Comparison of ENCODE assay signal across 10 cellular contexts in the genomic region with DNA sequence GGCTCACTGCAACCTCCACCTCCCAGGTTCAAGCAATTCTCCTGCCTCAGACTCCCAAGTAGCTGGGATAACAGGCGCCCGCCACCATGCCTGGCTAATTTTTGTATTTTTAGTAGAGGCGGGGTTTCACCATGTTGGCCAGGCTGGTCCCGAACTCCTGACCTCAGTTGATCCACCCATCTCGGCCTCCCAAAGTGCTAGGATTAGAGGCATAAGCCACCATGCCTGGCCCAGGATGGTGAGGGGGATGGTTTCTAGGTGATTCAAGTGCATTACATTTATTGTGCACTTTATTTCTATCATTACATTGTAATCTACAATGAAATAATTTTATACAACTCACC. TPM values are rescaled to one million over a fixed set of nuclear protein-coding genes. Genes with fewer than 3 reads are reported as not detected.
DNase-seq lines count a peak whose midpoint lies in the region; ATAC-seq and TF ChIP-seq lines count a peak whose summit lies in the region.
"Not testable (repeated sequence)": the region's sequence is repeated elsewhere in the genome, so short reads cannot be mapped to it uniquely, and the experiment has no call there.
"Had no signal": no experiment of that assay in that cellular context is flagged by ENCODE, and none has a peak within 500 bp of the region (broad histone marks: within the 10 kb centered on the region; RNA-seq: fewer than 3 reads in every experiment).

No MANE protein-coding gene starts in this region.

- not testable (repeated sequence) for H3K9me3 ChIP-seq in BLaER1

- DNase-seq in activated B cell treated with CpG ODN at 0.5 μM for 24 hours; activated naive CD4-positive, alpha-beta T cell treated with anti-CD3 and anti-CD28 coated beads for 36 hours; effector memory CD8-positive, alpha-beta T cell; natural killer cell: not testable (repeated sequence)
- DNase-seq in activated T-cell treated with anti-CD3 and anti-CD28 coated beads, Interleukin-2, amount 50 U/mL, for 1 hour, result peak; percentile 60

- H3K27ac ChIP-seq in BLaER1, result not testable (repeated sequence)

- H3K9me3 Mint-ChIP-seq in activated B cell treated with CpG ODN at 0.5 μM for 24 hours; activated naive CD4-positive, alpha-beta T cell treated with anti-CD3 and anti-CD28 coated beads for 36 hours; effector memory CD8-positive, alpha-beta T cell; natural killer cell; stimulated activated memory B cell treated with anti-CD40 and anti-IgM and Interleukin-4, amounts not matched to agents 10 μg/mL and 1 μg/mL and 100 μg/mL, for 72 hours: not testable (repeated sequence)

- not testable (repeated sequence) for H3K27me3 ChIP-seq in BLaER1

- not testable (repeated sequence) for TF ChIP-seq CTCF in GM12875 (IDR thresholded peaks at IDR 0.05; ENCODE audit: borderline replicate concordance, insufficient read depth, low read depth, low read length); activated B cell treated with CpG ODN at 0.5 μM for 24 hours (IDR thresholded peaks at IDR 0.05); natural killer cell (IDR thresholded peaks at IDR 0.05)

- H3K4me3 Mint-ChIP-seq in activated B cell treated with CpG ODN at 0.5 μM for 24 hours (peak overlapping the region; percentile 93), natural killer cell (peak overlapping the region; percentile 94)
- peak overlapping the region; percentile 96 for H3K4me3 Mint-ChIP-seq in activated naive CD4-positive, alpha-beta T cell treated with anti-CD3 and anti-CD28 coated beads for 36 hours
- peak overlapping the region; percentile 93 to 95 for H3K4me3 Mint-ChIP-seq in effector memory CD8-positive, alpha-beta T cell
- not testable (repeated sequence) for H3K4me3 Mint-ChIP-seq in stimulated activated memory B cell treated with anti-CD40 and anti-IgM and Interleukin-4, amounts not matched to agents 10 μg/mL and 1 μg/mL and 100 μg/mL, for 72 hours

- peaks cover 23% of the 10 kb centered on the region for H3K36me3 ChIP-seq in BLaER1

- H3K36me3 Mint-ChIP-seq in activated B cell treated with CpG ODN at 0.5 μM for 24 hours (ENCODE audit: low read depth), result peaks cover 29% of the 10 kb centered on the region
- H3K36me3 Mint-ChIP-seq in activated naive CD4-positive, alpha-beta T cell treated with anti-CD3 and anti-CD28 coated beads for 36 hours (ENCODE audit: low read depth), result peaks cover 34% of the 10 kb centered on the region
- peaks cover 91% of the 10 kb centered on the region for H3K36me3 Mint-ChIP-seq in effector memory CD8-positive, alpha-beta T cell (ENCODE audit: insufficient read depth)
- not testable (repeated sequence) for H3K36me3 Mint-ChIP-seq in natural killer cell
- H3K36me3 Mint-ChIP-seq in stimulated activated memory B cell treated with anti-CD40 and anti-IgM and Interleukin-4, amounts not matched to agents 10 μg/mL and 1 μg/mL and 100 μg/mL, for 72 hours, result peaks cover 27% of the 10 kb centered on the region

- peaks cover 60% of the 10 kb centered on the region for H3K4me1 ChIP-seq in BLaER1

- not testable (repeated sequence) for ATAC-seq in activated B cell treated with CpG ODN at 0.5 μM for 24 hours (ENCODE audit: low read depth); effector memory CD8-positive, alpha-beta T cell (replicated peaks); natural killer cell; stimulated activated memory B cell treated with anti-CD40 and anti-IgM and Interleukin-4, amounts not matched to agents 10 μg/mL and 1 μg/mL and 100 μg/mL, for 72 hours

- peaks cover 28% of the 10 kb centered on the region for H4K20me1 ChIP-seq in BLaER1

- H3K9ac ChIP-seq in BLaER1, result not testable (repeated sequence)

- intact Hi-C loops in activated B cell treated with CpG ODN at 0.5 μM for 24 hours (cut with micrococcal nuclease); activated naive CD4-positive, alpha-beta T cell treated with anti-CD3 and anti-CD28 coated beads for 36 hours (cut with micrococcal nuclease); natural killer cell (cut with micrococcal nuclease): not testable (repeated sequence)

- peak overlapping the region; percentile 55; the same call in 1 of the 2 replicates for H3K4me2 ChIP-seq in BLaER1

- H3K27ac Mint-ChIP-seq in activated B cell treated with CpG ODN at 0.5 μM for 24 hours, result peak overlapping the region; percentile 91
- H3K27ac Mint-ChIP-seq in activated naive CD4-positive, alpha-beta T cell treated with anti-CD3 and anti-CD28 coated beads for 36 hours, result peak overlapping the region; percentile 96
- H3K27ac Mint-ChIP-seq in effector memory CD8-positive, alpha-beta T cell, result peak overlapping the region; percentile 94 to 97
- H3K27ac Mint-ChIP-seq in natural killer cell, result peak overlapping the region; percentile 87 to 94
- peak overlapping the region; percentile 96 for H3K27ac Mint-ChIP-seq in stimulated activated memory B cell treated with anti-CD40 and anti-IgM and Interleukin-4, amounts not matched to agents 10 μg/mL and 1 μg/mL and 100 μg/mL, for 72 hours

- not testable (repeated sequence) for H3K27me3 Mint-ChIP-seq in activated B cell treated with CpG ODN at 0.5 μM for 24 hours; activated naive CD4-positive, alpha-beta T cell treated with anti-CD3 and anti-CD28 coated beads for 36 hours (ENCODE audit: low read depth); effector memory CD8-positive, alpha-beta T cell; natural killer cell (ENCODE audit: low read depth in 2 of 2); stimulated activated memory B cell treated with anti-CD40 and anti-IgM and Interleukin-4, amounts not matched to agents 10 μg/mL and 1 μg/mL and 100 μg/mL, for 72 hours

- POLR2A ChIA-PET in activated B cell treated with CpG ODN at 0.5 μM for 24 hours (lab: Charles Lee), result interaction anchor here (2.6 to 14.1 kb wide), 3 partner anchors 17 to 67 kb away, joined by 13 to 534 read pairs (median 210); a partner anchor contains a TSS

- CTCF ChIA-PET in activated B cell treated with CpG ODN at 0.5 μM for 24 hours (lab: Charles Lee), result interaction anchor here (1.9 to 11.0 kb wide), 3 partner anchors 22 to 149 kb away, joined by 4 to 511 read pairs (median 13); no protein-coding TSS in a partner anchor
- CTCF ChIA-PET in activated naive CD4-positive, alpha-beta T cell treated with anti-CD3 and anti-CD28 coated beads for 36 hours (lab: Charles Lee), result interaction anchor here (1.0 to 18.5 kb wide), 8 partner anchors 11 to 61 kb away, joined by 3 to 482 read pairs (median 8); a partner anchor contains a TSS

- not testable (repeated sequence) for H3K4me3 ChIP-seq in BLaER1
- peak overlapping the region; percentile 95 for H3K4me3 ChIP-seq in GM12875 (ENCODE audit: low read depth, low read length)

- H3K4me1 Mint-ChIP-seq in activated B cell treated with CpG ODN at 0.5 μM for 24 hours (peaks cover 59% of the 10 kb centered on the region), natural killer cell (peaks cover 21 to 63% of the 10 kb centered on the region in 2 donors)
- H3K4me1 Mint-ChIP-seq in activated naive CD4-positive, alpha-beta T cell treated with anti-CD3 and anti-CD28 coated beads for 36 hours (ENCODE audit: low read depth), result peaks cover 29% of the 10 kb centered on the region
- peaks cover 45 to 46% of the 10 kb centered on the region in 2 donors for H3K4me1 Mint-ChIP-seq in effector memory CD8-positive, alpha-beta T cell (ENCODE audit: low read depth in 2 of 2)
- H3K4me1 Mint-ChIP-seq in stimulated activated memory B cell treated with anti-CD40 and anti-IgM and Interleukin-4, amounts not matched to agents 10 μg/mL and 1 μg/mL and 100 μg/mL, for 72 hours, result peaks cover 69% of the 10 kb centered on the region

RNA-seq across cellular contexts. Expression of a gene that starts 3.3 kb away (rescaled TPM):
- 1.0 and 1.6 TPM in 2 replicates for total RNA-seq in activated B cell treated with CpG ODN at 0.5 μM for 24 hours
- total RNA-seq in activated naive CD4-positive, alpha-beta T cell treated with anti-CD3 and anti-CD28 coated beads for 36 hours, result 1 to 10 TPM; 2.5 to 2.6 TPM
- 10 to 100 TPM in 1 of 3 donors, 1 to 10 TPM in 2; 5.5 to 11.3 (median 8.8) TPM for total RNA-seq in natural killer cell
- total RNA-seq: LHCN-M2, PC-9 had no signal

RNA-seq across cellular contexts. Expression of a gene that starts 3.6 kb away (rescaled TPM):
- total RNA-seq in activated B cell treated with CpG ODN at 0.5 μM for 24 hours, result 118 and 122 TPM in 2 replicates
- total RNA-seq in activated naive CD4-positive, alpha-beta T cell treated with anti-CD3 and anti-CD28 coated beads for 36 hours, result 100 to 1,000 TPM; 429 to 463 TPM
- total RNA-seq in natural killer cell, result 100 to 1,000 TPM; 300 to 564 (median 432) TPM

RNA-seq across cellular contexts. Expression of a gene that starts 25.2 kb away (rescaled TPM):
- total RNA-seq in activated B cell treated with CpG ODN at 0.5 μM for 24 hours (0.11 and 0.37 TPM in 2 replicates), natural killer cell (1 to 10 TPM in 1 of 3 donors, under 1 TPM in 2; 0.18 to 1.3 (median 0.38) TPM)
- under 1 TPM; 0.52 TPM for total RNA-seq in activated naive CD4-positive, alpha-beta T cell treated with anti-CD3 and anti-CD28 coated beads for 36 hours
- total RNA-seq: LHCN-M2 had no signal
